ENCODE assay signal across 3 cellular contexts in the genomic region with DNA sequence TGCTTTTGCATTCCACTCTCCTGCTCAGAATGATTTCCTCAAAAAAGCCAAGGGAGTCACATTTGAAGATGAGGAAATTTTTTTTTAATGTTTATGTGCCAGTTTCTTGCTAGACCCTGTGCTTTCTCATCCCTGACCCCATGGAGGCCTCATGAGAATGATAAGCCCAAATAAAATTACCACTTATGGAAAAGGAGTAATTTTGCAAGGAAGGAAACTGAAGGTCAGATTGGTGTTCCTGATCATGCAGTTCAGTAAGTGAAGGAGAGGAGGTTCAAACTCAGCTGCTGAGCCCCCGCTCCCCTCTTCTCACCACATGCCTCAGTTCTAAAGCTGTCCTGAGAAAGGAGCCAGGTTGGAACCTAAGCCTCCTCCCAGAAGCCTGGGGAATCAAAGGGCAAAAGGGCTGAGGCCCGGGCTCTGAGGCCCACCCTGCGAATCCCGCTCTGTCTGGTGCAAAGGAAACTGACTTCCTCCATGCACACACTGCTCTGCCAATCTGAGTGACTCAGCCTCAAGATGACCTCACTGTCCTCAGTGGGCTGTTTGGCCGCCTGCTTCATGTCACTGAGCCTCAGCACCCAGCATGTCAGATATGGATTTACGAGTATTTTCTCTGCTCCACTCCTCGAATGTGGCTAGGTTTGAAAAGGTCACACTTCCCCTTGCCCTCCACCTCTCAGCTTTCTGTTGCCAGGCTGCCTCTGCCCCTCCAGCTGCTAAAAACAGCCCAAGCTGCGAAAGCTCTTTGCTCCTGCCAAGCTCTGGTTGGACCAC.
TF ChIP-seq lines count a peak whose summit lies in the region.

No MANE protein-coding gene starts in this region.

TF ChIP-seq in A549, 52 proteins besides CTCF, POLR2A, EP300 and RAD21:
- TF ChIP-seq FOSL2 (IDR thresholded peaks at IDR 0.05) (no peak), FOSL2 (CRISPR knock-in tag; IDR thresholded peaks at IDR 0.05) (peak; percentile 61), SMC3 (IDR thresholded peaks at IDR 0.05) (no peak), HDAC2 (IDR thresholded peaks at IDR 0.05) (no peak), FOXS1 (CRISPR knock-in tag; IDR thresholded peaks at IDR 0.05) (no peak), PHF8 (IDR thresholded peaks at IDR 0.05; ENCODE audit: borderline replicate concordance, low read depth) (no peak)
- TF ChIP-seq, protein P1, sequence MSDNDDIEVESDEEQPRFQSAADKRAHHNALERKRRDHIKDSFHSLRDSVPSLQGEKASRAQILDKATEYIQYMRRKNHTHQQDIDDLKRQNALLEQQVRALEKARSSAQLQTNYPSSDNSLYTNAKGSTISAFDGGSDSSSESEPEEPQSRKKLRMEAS (IDR thresholded peaks at IDR 0.05), result peak; percentile 75

TF ChIP-seq in Ishikawa, 13 proteins besides CTCF, POLR2A, EP300 and RAD21:
- TF ChIP-seq TAF1 (IDR thresholded peaks at IDR 0.05; ENCODE audit: low read depth), result no peak
- peak; percentile 30; the same call in 1 of the 2 replicates for TF ChIP-seq ZBTB7A (IDR thresholded peaks at IDR 0.05; ENCODE audit: low read depth)
- TF ChIP-seq, protein P1 (IDR thresholded peaks at IDR 0.05), result 0 out of 2 replicates have a peak, but pooled peaks have one; percentile 12

TF ChIP-seq in GM12878, 131 proteins besides CTCF, POLR2A, EP300 and RAD21:
- no peak for TF ChIP-seq ZNF274 (IDR thresholded peaks at IDR 0.05; ENCODE audit: insufficient read depth, insufficient read length)
- TF ChIP-seq LARP7 (IDR thresholded peaks at IDR 0.05), result no peak
- no peak for TF ChIP-seq ZBED1 (IDR thresholded peaks at IDR 0.05; ENCODE audit: borderline replicate concordance)
- TF ChIP-seq, protein P2, sequence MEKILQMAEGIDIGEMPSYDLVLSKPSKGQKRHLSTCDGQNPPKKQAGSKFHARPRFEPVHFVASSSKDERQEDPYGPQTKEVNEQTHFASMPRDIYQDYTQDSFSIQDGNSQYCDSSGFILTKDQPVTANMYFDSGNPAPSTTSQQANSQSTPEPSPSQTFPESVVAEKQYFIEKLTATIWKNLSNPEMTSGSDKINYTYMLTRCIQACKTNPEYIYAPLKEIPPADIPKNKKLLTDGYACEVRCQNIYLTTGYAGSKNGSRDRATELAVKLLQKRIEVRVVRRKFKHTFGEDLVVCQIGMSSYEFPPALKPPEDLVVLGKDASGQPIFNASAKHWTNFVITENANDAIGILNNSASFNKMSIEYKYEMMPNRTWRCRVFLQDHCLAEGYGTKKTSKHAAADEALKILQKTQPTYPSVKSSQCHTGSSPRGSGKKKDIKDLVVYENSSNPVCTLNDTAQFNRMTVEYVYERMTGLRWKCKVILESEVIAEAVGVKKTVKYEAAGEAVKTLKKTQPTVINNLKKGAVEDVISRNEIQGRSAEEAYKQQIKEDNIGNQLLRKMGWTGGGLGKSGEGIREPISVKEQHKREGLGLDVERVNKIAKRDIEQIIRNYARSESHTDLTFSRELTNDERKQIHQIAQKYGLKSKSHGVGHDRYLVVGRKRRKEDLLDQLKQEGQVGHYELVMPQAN (conservative IDR thresholded peaks at IDR 0.05), result no peak
- TF ChIP-seq RELA (IDR thresholded peaks at IDR 0.05; ENCODE audit: borderline replicate concordance, partially characterized antibody), result no peak
- TF ChIP-seq ZNF207 (IDR thresholded peaks at IDR 0.05; ENCODE audit: borderline replicate concordance), result no peak
